In the genomic region with DNA sequence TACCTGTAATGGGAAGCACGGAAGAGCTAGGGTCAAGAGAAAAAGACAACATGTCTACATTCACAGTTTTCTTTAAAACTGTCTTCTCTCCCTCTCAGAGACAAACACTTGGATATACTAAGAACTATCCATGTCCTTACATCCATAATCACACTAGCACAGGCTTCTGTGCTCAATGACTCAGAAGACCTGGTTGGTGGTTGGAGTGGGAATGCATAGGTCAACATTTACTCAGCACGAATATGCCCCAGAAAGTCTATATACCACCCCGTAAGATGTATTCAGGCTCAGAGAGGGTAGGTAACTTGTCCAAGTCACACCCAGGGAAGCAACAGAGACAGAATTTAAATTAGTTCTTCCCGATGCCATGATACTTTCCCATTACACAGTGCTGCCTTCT, we compare ENCODE assay signal across 19 cellular contexts.
"Had no signal": no experiment of that assay in that cellular context is flagged by ENCODE, and none has a peak within 500 bp of the region (broad histone marks: within the 10 kb centered on the region; RNA-seq: fewer than 3 reads in every experiment).

No MANE protein-coding gene starts in this region.

- H3K9me3 Mint-ChIP-seq: activated naive CD8-positive, alpha-beta T cell treated with anti-CD3 and anti-CD28 coated beads, Interleukin-2, amount 10 ng/mL, durations not matched to agents 7 days and 5 days; activated T-cell treated with anti-CD3 and anti-CD28 coated beads, Interleukin-2, amount 50 U/mL, for 24 hours had no signal

- H3K27me3 ChIP-seq: gastroesophageal sphincter, tibial artery had no signal

- H3K4me1 Mint-ChIP-seq: activated naive CD8-positive, alpha-beta T cell treated with anti-CD3 and anti-CD28 coated beads, Interleukin-2, amount 10 ng/mL, durations not matched to agents 7 days and 5 days; immature natural killer cell; T-helper 17 cell had no signal

- H3K9me3 ChIP-seq: gastroesophageal sphincter, heart right ventricle, tibial artery had no signal

- H3K4me1 ChIP-seq: gastroesophageal sphincter, heart right ventricle, tibial artery had no signal

- DNase-seq: activated CD4-positive, alpha-beta T cell treated with anti-CD3 and anti-CD28 coated beads for 4 hours; activated CD8-positive, alpha-beta T cell treated with anti-CD3 and anti-CD28 coated beads for 36 hours; activated naive CD4-positive, alpha-beta T cell treated with Interleukin-2 at 50 U/mL for 16 hours; activated naive CD8-positive, alpha-beta T cell treated with anti-CD3 and anti-CD28 coated beads, Interleukin-2, amount 10 ng/mL, durations not matched to agents 7 days and 5 days; activated T-cell treated with anti-CD3 and anti-CD28 coated beads, Interleukin-2, amount 50 U/mL, for 24 hours; amygdala; central memory CD4-positive, alpha-beta T cell; heart right ventricle; immature natural killer cell; left ventricle myocardium superior; stimulated activated CD4-positive, alpha-beta T cell treated with anti-CD3 and anti-CD28 coated beads, Interleukin-2, amount 100 ng/mL, for 24 hours; stimulated activated naive CD8-positive, alpha-beta T cell treated with anti-CD3 and anti-CD28 coated beads, Interleukin-15, Interleukin-2, amounts not matched to agents 100 U/mL and 50 U/mL, for 24 hours; substantia nigra; T-helper 17 cell; tibial artery had no signal

- H3K4me3 Mint-ChIP-seq: activated CD8-positive, alpha-beta T cell treated with anti-CD3 and anti-CD28 coated beads for 36 hours; activated naive CD8-positive, alpha-beta T cell treated with anti-CD3 and anti-CD28 coated beads, Interleukin-2, amount 10 ng/mL, durations not matched to agents 7 days and 5 days; activated T-cell treated with anti-CD3 and anti-CD28 coated beads, Interleukin-2, amount 50 U/mL, for 24 hours; brain; immature natural killer cell; T-helper 17 cell had no signal

- H3K4me3 ChIP-seq: gastroesophageal sphincter, heart right ventricle, tibial artery had no signal

- H3K27me3 Mint-ChIP-seq: activated CD8-positive, alpha-beta T cell treated with anti-CD3 and anti-CD28 coated beads for 36 hours; activated T-cell treated with anti-CD3 and anti-CD28 coated beads, Interleukin-2, amount 50 U/mL, for 24 hours; brain; progenitor cell of endocrine pancreas; T-helper 17 cell had no signal

- H3K36me3 Mint-ChIP-seq: activated naive CD8-positive, alpha-beta T cell treated with anti-CD3 and anti-CD28 coated beads, Interleukin-2, amount 10 ng/mL, durations not matched to agents 7 days and 5 days; brain had no signal

- H3K36me3 ChIP-seq: gastroesophageal sphincter, heart right ventricle, tibial artery had no signal

- ATAC-seq: activated CD8-positive, alpha-beta T cell treated with anti-CD3 and anti-CD28 coated beads for 36 hours; gastroesophageal sphincter; heart right ventricle; left ventricle myocardium superior; T-helper 17 cell had no signal

- H3K27ac Mint-ChIP-seq: activated CD8-positive, alpha-beta T cell treated with anti-CD3 and anti-CD28 coated beads for 36 hours; activated naive CD8-positive, alpha-beta T cell treated with anti-CD3 and anti-CD28 coated beads, Interleukin-2, amount 10 ng/mL, durations not matched to agents 7 days and 5 days; activated T-cell treated with anti-CD3 and anti-CD28 coated beads, Interleukin-2, amount 50 U/mL, for 24 hours; activated T-helper 2 cell treated with anti-CD3 and anti-CD28 coated beads, Interferon-gamma antibody, Interleukin-2, Interleukin-4, amounts not matched to agents 10 μg/mL and 5 μg/mL and 100 μg/mL, durations not matched to agents 14 hours and 24 hours and 36 hours; immature natural killer cell; T-helper 17 cell had no signal

- H3K27ac ChIP-seq: gastroesophageal sphincter, heart right ventricle, tibial artery had no signal
